In the genomic region with DNA sequence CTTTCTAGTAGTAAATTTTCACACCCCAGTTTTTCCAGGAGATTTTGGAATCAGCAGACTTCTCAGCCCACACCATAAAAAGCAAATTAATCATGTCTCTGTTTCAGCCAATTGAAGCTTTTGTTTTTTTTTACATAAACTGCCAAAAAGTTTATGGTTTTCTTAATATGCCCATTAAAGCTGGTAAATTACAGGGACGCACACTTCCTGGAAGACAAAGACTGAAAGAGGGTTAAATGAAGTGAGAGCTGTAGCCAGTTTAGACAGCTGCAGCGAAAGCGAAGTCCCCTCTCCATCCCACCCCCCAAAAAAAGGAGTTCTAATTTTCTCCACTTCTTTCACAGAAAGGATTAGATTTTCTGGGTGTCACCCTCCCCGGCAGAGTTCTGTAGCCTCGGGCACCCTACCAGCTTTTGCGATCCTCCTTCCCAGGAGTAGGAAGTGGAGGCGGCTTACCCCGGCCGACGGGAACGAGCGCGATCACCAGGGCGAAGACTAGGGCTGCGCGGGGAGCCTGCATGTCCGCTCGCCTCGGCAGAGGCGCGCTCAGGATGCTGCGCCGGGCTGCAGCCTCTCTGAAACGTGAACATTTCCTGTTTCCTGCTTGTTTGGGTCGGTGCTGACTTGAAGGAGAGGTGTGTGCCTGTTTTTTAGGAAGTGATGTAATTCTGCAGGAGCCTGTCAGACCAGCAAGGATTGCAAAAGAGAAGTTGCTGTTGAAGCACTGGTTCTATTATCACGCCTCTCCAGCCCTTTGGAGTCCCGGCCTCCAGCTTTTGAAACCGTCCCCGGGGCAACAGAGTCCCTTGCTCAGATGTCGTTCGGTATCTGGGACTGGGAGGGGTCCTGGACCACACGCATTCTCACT, we compare ENCODE assay signal across 8 cellular contexts. TPM values are rescaled to one million over a fixed set of nuclear protein-coding genes. Genes with fewer than 3 reads are reported as not detected.
A peak's percentile ranks its signal among the peaks of the same experiment; 100 is the strongest.
DNase-seq lines count a peak whose midpoint lies in the region; ATAC-seq and TF ChIP-seq lines count a peak whose summit lies in the region.

A gene with protein sequence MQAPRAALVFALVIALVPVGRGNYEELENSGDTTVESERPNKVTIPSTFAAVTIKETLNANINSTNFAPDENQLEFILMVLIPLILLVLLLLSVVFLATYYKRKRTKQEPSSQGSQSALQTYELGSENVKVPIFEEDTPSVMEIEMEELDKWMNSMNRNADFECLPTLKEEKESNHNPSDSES (minus strand): TSS at position 584 of the 868 bp plus-strand sequence. CDS start 64 bp downstream, at position 520.

- no peaks in the 10 kb centered on the region for H3K9me3 ChIP-seq in CD8-positive, alpha-beta T cell (ENCODE audit: low read length)
- no peaks in the 10 kb centered on the region for H3K9me3 ChIP-seq in parathyroid adenoma (ENCODE audit: control insufficient read depth, low read length)
- no peaks in the 10 kb centered on the region for H3K9me3 ChIP-seq in tibial artery

- H3K4me2 ChIP-seq in parathyroid adenoma (ENCODE audit: low read length): peak within 1 kb of the TSS; percentile 26

- H3K9me3 Mint-ChIP-seq in CD8-positive, alpha-beta T cell: no peaks in the 10 kb centered on the region
- H3K9me3 Mint-ChIP-seq in activated naive CD4-positive, alpha-beta T cell treated with anti-CD3 and anti-CD28 coated beads for 36 hours: no peaks in the 10 kb centered on the region

- peak within 1 kb of the TSS; percentile 66 for H2AFZ ChIP-seq in parathyroid adenoma

- H3K27ac ChIP-seq in CD8-positive, alpha-beta T cell (ENCODE audit: low read depth, low read length): peak within 1 kb of the TSS; percentile 67
- no peak within 1 kb of the TSS for H3K27ac ChIP-seq in parathyroid adenoma
- H3K27ac ChIP-seq in tibial artery: no peak within 1 kb of the TSS

- H3K27ac Mint-ChIP-seq in CD8-positive, alpha-beta T cell: peak within 1 kb of the TSS; percentile 95
- H3K27ac Mint-ChIP-seq in activated naive CD4-positive, alpha-beta T cell treated with anti-CD3 and anti-CD28 coated beads for 36 hours: peak within 1 kb of the TSS; percentile 85

- no peaks in the 10 kb centered on the region for H3K27me3 ChIP-seq in CD8-positive, alpha-beta T cell (ENCODE audit: insufficient read depth, low read length)
- H3K27me3 ChIP-seq in parathyroid adenoma (ENCODE audit: control insufficient read depth, insufficient read depth, low read length) (no peaks in the 10 kb centered on the region), tibial artery (peaks cover 0 to 14% of the 10 kb centered on the region in 2 donors)

- peak within 1 kb of the TSS; percentile 93 for H3K4me3 Mint-ChIP-seq in CD8-positive, alpha-beta T cell
- H3K4me3 Mint-ChIP-seq in activated naive CD4-positive, alpha-beta T cell treated with anti-CD3 and anti-CD28 coated beads for 36 hours: peak within 1 kb of the TSS; percentile 87

- no peaks in the 10 kb centered on the region for H3K27me3 Mint-ChIP-seq in CD8-positive, alpha-beta T cell (ENCODE audit: low read depth)
- no peaks in the 10 kb centered on the region for H3K27me3 Mint-ChIP-seq in activated naive CD4-positive, alpha-beta T cell treated with anti-CD3 and anti-CD28 coated beads for 36 hours (ENCODE audit: low read depth)

- H3K4me1 ChIP-seq in CD8-positive, alpha-beta T cell (ENCODE audit: insufficient read depth, low read length): peaks cover 12% of the 10 kb centered on the region
- H3K4me1 ChIP-seq in parathyroid adenoma: no peaks in the 10 kb centered on the region
- peaks cover 0 to 10% (median 6%) of the 10 kb centered on the region in 4 donors for H3K4me1 ChIP-seq in tibial artery

- H3K36me3 ChIP-seq in CD8-positive, alpha-beta T cell (ENCODE audit: insufficient read depth, low read length): no peaks in the 10 kb centered on the region
- no peaks in the 10 kb centered on the region for H3K36me3 ChIP-seq in parathyroid adenoma (ENCODE audit: control insufficient read depth, insufficient read depth, low read length)
- H3K36me3 ChIP-seq in tibial artery: no peaks in the 10 kb centered on the region

- peak within 1 kb of the TSS; percentile 68 for H3K4me3 ChIP-seq in CD8-positive, alpha-beta T cell (ENCODE audit: low read depth, low read length)
- no peak within 1 kb of the TSS for H3K4me3 ChIP-seq in parathyroid adenoma (ENCODE audit: low read depth, low read length)
- H3K4me3 ChIP-seq in tibial artery: peak within 1 kb of the TSS; percentile 26 to 53

- POLR2A ChIA-PET in CD8-positive, alpha-beta T cell (lab: Charles Lee): interaction anchor here (0.6 to 2.0 kb wide), 9 partner anchors 9 to 1818 kb away, joined by 3 to 13 read pairs (median 4); a partner anchor contains a TSS

- CTCF ChIA-PET in CD8-positive, alpha-beta T cell (lab: Charles Lee): interaction anchor here (0.7 to 1.4 kb wide), 5 partner anchors 12 to 296 kb away, joined by 3 to 5 read pairs (median 3); a partner anchor contains a TSS
- CTCF ChIA-PET in activated naive CD4-positive, alpha-beta T cell treated with anti-CD3 and anti-CD28 coated beads for 36 hours (lab: Charles Lee): interaction anchor here (0.6 to 1.7 kb wide), 9 partner anchors 9 to 178 kb away, joined by 3 to 7 read pairs (median 3); no protein-coding TSS in a partner anchor

- intact Hi-C loops in CD8-positive, alpha-beta T cell (cut with DNase I, micrococcal nuclease): loop anchor here (1.0 to 10.0 kb wide), 6 partner anchors 99 to 1575 kb away; a partner anchor contains a TSS
- intact Hi-C loops in activated naive CD4-positive, alpha-beta T cell treated with anti-CD3 and anti-CD28 coated beads for 36 hours (cut with micrococcal nuclease): loop anchor here (1.0 to 10.0 kb wide), 7 partner anchors 37 to 435 kb away; a partner anchor contains a TSS
- intact Hi-C loops in head of caudate nucleus (cut with DNase I) (no loop called here), tibial artery (cut with DNase I; ENCODE audit: low total_unique reads) (no loop called here)

- in situ Hi-C loops in SK-MEL-5 (cut with HindIII; ENCODE audit: low pct_unique_long_range_greater_than_20kb, low sequenced_read_pairs): no loop called here

- DNase-seq in CD8-positive, alpha-beta T cell: peak; percentile 44 to 84 (median 66)
- DNase-seq in SK-MEL-5 (ENCODE audit: low read depth, low spot score) (peak; percentile 14), head of caudate nucleus (peak in 41 of 42 donors; percentile 34 to 84 (median 65)), tibial artery (peak; percentile 60 to 66)
- DNase-seq in activated naive CD4-positive, alpha-beta T cell treated with anti-CD3 and anti-CD28 coated beads for 36 hours: peak; percentile 83

- TF ChIP-seq CTCF in CD8-positive, alpha-beta T cell (IDR thresholded peaks at IDR 0.05): no peak
- TF ChIP-seq CTCF in parathyroid adenoma (IDR thresholded peaks at IDR 0.05) (no peak), tibial artery (IDR thresholded peaks at IDR 0.05) (no peak)

- H3K4me1 Mint-ChIP-seq in CD8-positive, alpha-beta T cell (ENCODE audit: low read depth): peaks cover 46% of the 10 kb centered on the region
- peaks cover 59% of the 10 kb centered on the region for H3K4me1 Mint-ChIP-seq in activated naive CD4-positive, alpha-beta T cell treated with anti-CD3 and anti-CD28 coated beads for 36 hours (ENCODE audit: low read depth)

- ATAC-seq in CD8-positive, alpha-beta T cell: peak; percentile 97
- ATAC-seq in GM19351 (IDR thresholded peaks at IDR 0.05; ENCODE audit: unreplicated experiment): peak; percentile 56
- peak; percentile 49 for ATAC-seq in HG03469 (IDR thresholded peaks at IDR 0.05; ENCODE audit: unreplicated experiment)

- H3K79me2 ChIP-seq in parathyroid adenoma: no peaks in the 10 kb centered on the region

- no peak within 1 kb of the TSS for H3K9ac ChIP-seq in parathyroid adenoma

- peaks cover 12% of the 10 kb centered on the region for H3K36me3 Mint-ChIP-seq in CD8-positive, alpha-beta T cell
- peaks cover under 1% of the 10 kb centered on the region for H3K36me3 Mint-ChIP-seq in activated naive CD4-positive, alpha-beta T cell treated with anti-CD3 and anti-CD28 coated beads for 36 hours (ENCODE audit: low read depth)

RNA-seq across cellular contexts. Expression of the gene that starts here (rescaled TPM):
- total RNA-seq in CD8-positive, alpha-beta T cell: 10 to 100 TPM in 1 of 2 experiments, 1 to 10 TPM in 1; 10.0 TPM
- 0.90 and 1.1 TPM in 2 replicates for total RNA-seq in SK-MEL-5 (2014; rRNA removed; shearing (Covaris generic))
- 2.0 and 2.5 TPM in 2 replicates for polyA plus RNA-seq in SK-MEL-5 (2015; cell fraction: cytosol; rRNA removed)
- polyA plus RNA-seq in SK-MEL-5 (2015; cell fraction: nucleus; rRNA removed): 0.46 and 1.1 TPM in 2 replicates
- 10 to 100 TPM; 17.3 to 20.4 TPM for total RNA-seq in activated naive CD4-positive, alpha-beta T cell treated with anti-CD3 and anti-CD28 coated beads for 36 hours

Comparison
In these comparisons a context has a peak if more than half of its experiments do, and no peak if none do; other contexts are left out.
1. DNase-seq: peak in every context shown above with its lines; median percentile 83 in activated naive CD4-positive, alpha-beta T cell treated with anti-CD3 and anti-CD28 coated beads for 36 hours; 66 in CD8-positive, alpha-beta T cell; 65 in head of caudate nucleus; 63 in tibial artery; 14 in SK-MEL-5.
2. intact Hi-C loops: an anchor here in CD8-positive, alpha-beta T cell (1.0 to 10.0 kb wide) and activated naive CD4-positive, alpha-beta T cell treated with anti-CD3 and anti-CD28 coated beads for 36 hours (1.0 to 10.0 kb wide); none called in head of caudate nucleus and tibial artery.